Comparison of ENCODE assay signal across 19 cellular contexts in genomic region chr20:54048489-54048888, GRCh38. TPM values are rescaled to one million over a fixed set of nuclear protein-coding genes. Genes with fewer than 3 reads are reported as not detected.
"Had no signal": no experiment of that assay in that cellular context is flagged by ENCODE, and none has a peak within 500 bp of the region (broad histone marks: within the 10 kb centered on the region; RNA-seq: fewer than 3 reads in every experiment).

No MANE protein-coding gene starts in this region.

- H3K4me3 ChIP-seq: adrenal gland, hepatocyte, left lung, mucosa of descending colon, right atrium auricular region, testis had no signal

- H3K27me3 ChIP-seq: adrenal gland, hepatocyte, left lung, right atrium auricular region, testis had no signal

- DNase-seq: activated CD4-positive, alpha-beta memory T cell treated with anti-CD3 and anti-CD28 coated beads, Interleukin-2, amount 10 ng/mL, durations not matched to agents 7 days and 5 days; activated naive CD4-positive, alpha-beta T cell treated with anti-CD3 and anti-CD28 coated beads, Interleukin-2, amount 10 ng/mL, durations not matched to agents 7 days and 5 days; activated T-cell treated with anti-CD3 and anti-CD28 coated beads, Interleukin-2, amount 50 U/mL, for 24 hours; adrenal gland; effector memory CD4-positive, alpha-beta T cell; kidney; left lung; mammary epithelial cell; mucosa of descending colon; naive thymus-derived CD8-positive, alpha-beta T cell; stimulated activated naive CD8-positive, alpha-beta T cell treated with anti-CD3 and anti-CD28 coated beads, Interleukin-15, amount 100 ng/mL, for 72 hours; testis; WERI-Rb-1 had no signal

- H3K9me3 ChIP-seq: adrenal gland, left lung, mucosa of descending colon, right atrium auricular region, testis had no signal

- H3K4me1 ChIP-seq: adrenal gland, left lung, parathyroid adenoma, right atrium auricular region, testis had no signal

- H3K79me2 ChIP-seq: hepatocyte, parathyroid adenoma had no signal

- H3K27ac ChIP-seq: adrenal gland, hepatocyte, left lung, parathyroid adenoma, right atrium auricular region, testis, WERI-Rb-1 had no signal

- H3K4me1 Mint-ChIP-seq: brain had no signal

- H3K27ac Mint-ChIP-seq: activated T-cell treated with anti-CD3 and anti-CD28 coated beads, Interleukin-2, amount 50 U/mL, for 24 hours; dendritic cell treated with granulocyte-macrophage colony-stimulating factor and Interleukin-4, amounts not matched to agents 40 ng/mL and 50 ng/mL, for 4 days; stimulated activated naive CD8-positive, alpha-beta T cell treated with anti-CD3 and anti-CD28 coated beads, Interleukin-15, amount 100 ng/mL, for 72 hours had no signal

- H3K36me3 Mint-ChIP-seq: brain had no signal

- H3K36me3 ChIP-seq: adrenal gland, left lung, right atrium auricular region, WERI-Rb-1 had no signal

- H2AFZ ChIP-seq: hepatocyte, parathyroid adenoma had no signal

- H3K9ac ChIP-seq: parathyroid adenoma had no signal

- ATAC-seq: left lung; mucosa of descending colon; naive thymus-derived CD8-positive, alpha-beta T cell; stimulated activated naive CD8-positive, alpha-beta T cell treated with anti-CD3 and anti-CD28 coated beads, Interleukin-15, amount 100 ng/mL, for 72 hours had no signal

- H3K4me3 Mint-ChIP-seq: activated CD4-positive, alpha-beta memory T cell treated with anti-CD3 and anti-CD28 coated beads, Interleukin-2, amount 10 ng/mL, durations not matched to agents 7 days and 5 days; activated naive CD4-positive, alpha-beta T cell treated with anti-CD3 and anti-CD28 coated beads, Interleukin-2, amount 10 ng/mL, durations not matched to agents 7 days and 5 days; activated T-cell treated with anti-CD3 and anti-CD28 coated beads, Interleukin-2, amount 50 U/mL, for 24 hours; brain; central memory CD8-positive, alpha-beta T cell; dendritic cell treated with granulocyte-macrophage colony-stimulating factor and Interleukin-4, amounts not matched to agents 40 ng/mL and 50 ng/mL, for 4 days; naive thymus-derived CD8-positive, alpha-beta T cell; stimulated activated naive CD8-positive, alpha-beta T cell treated with anti-CD3 and anti-CD28 coated beads, Interleukin-15, amount 100 ng/mL, for 72 hours had no signal

- H3K27me3 Mint-ChIP-seq: activated naive CD4-positive, alpha-beta T cell treated with anti-CD3 and anti-CD28 coated beads, Interleukin-2, amount 10 ng/mL, durations not matched to agents 7 days and 5 days had no signal

- H3K4me2 ChIP-seq: hepatocyte had no signal

- H3K9me3 Mint-ChIP-seq: central memory CD8-positive, alpha-beta T cell had no signal

RNA-seq across cellular contexts. Expression of gene BCAS1, which starts 21.9 kb away (rescaled TPM):
- total RNA-seq: activated CD4-positive, alpha-beta memory T cell treated with anti-CD3 and anti-CD28 coated beads, Interleukin-2, amount 10 ng/mL, durations not matched to agents 7 days and 5 days; mammary epithelial cell; naive thymus-derived CD8-positive, alpha-beta T cell; right atrium auricular region had no signal
